ENCODE assay signal across 27 cellular contexts in genomic region chr2:143344780-143345179, GRCh38.
"Had no signal": no experiment of that assay in that cellular context is flagged by ENCODE, and none has a peak within 500 bp of the region (broad histone marks: within the 10 kb centered on the region; RNA-seq: fewer than 3 reads in every experiment).

No MANE protein-coding gene starts in this region.

- H3K36me3 ChIP-seq: brain microvascular endothelial cell, esophagus muscularis mucosa, pancreas, transverse colon had no signal

- ATAC-seq: activated CD4-positive, CD25-positive, alpha-beta regulatory T cell treated with anti-CD3 and anti-CD28 coated beads, Interleukin-2, amount 50 U/mL, for 24 hours; activated naive CD8-positive, alpha-beta T cell treated with anti-CD3 and anti-CD28 coated beads, Interleukin-2, amount 50 U/mL, for 24 hours; left ventricle myocardium superior; natural killer cell treated with Interleukin-12 subunit alpha and Interleukin-12 subunit beta and Interleukin-15 and Interleukin-18, amount 100 ng/mL, for 72 hours; pancreas; psoas muscle; right cardiac atrium; stimulated activated naive CD8-positive, alpha-beta T cell treated with anti-CD3 and anti-CD28 coated beads, Interleukin-15, amount 100 ng/mL, for 72 hours had no signal

- H3K27me3 Mint-ChIP-seq: activated CD4-positive, alpha-beta T cell treated with anti-CD3 and anti-CD28 coated beads, Interleukin-2, amount 10 ng/mL, durations not matched to agents 7 days and 5 days; activated naive CD8-positive, alpha-beta T cell treated with anti-CD3 and anti-CD28 coated beads, Interleukin-2, amount 50 U/mL, for 24 hours; natural killer cell treated with Interleukin-12 subunit alpha and Interleukin-12 subunit beta and Interleukin-15 and Interleukin-18, amount 100 ng/mL, for 72 hours; stimulated activated naive CD8-positive, alpha-beta T cell treated with anti-CD3 and anti-CD28 coated beads, Interleukin-15, amount 100 ng/mL, for 72 hours had no signal

- H3K27ac Mint-ChIP-seq: activated CD4-positive, alpha-beta T cell treated with anti-CD3 and anti-CD28 coated beads, Interleukin-2, amount 10 ng/mL, durations not matched to agents 7 days and 5 days; activated naive CD4-positive, alpha-beta T cell treated with anti-CD3 and anti-CD28 coated beads for 36 hours; activated naive CD8-positive, alpha-beta T cell treated with anti-CD3 and anti-CD28 coated beads, Interleukin-2, amount 50 U/mL, for 24 hours; natural killer cell treated with Interleukin-12 subunit alpha and Interleukin-12 subunit beta and Interleukin-15 and Interleukin-18, amount 100 ng/mL, for 72 hours; stimulated activated naive CD8-positive, alpha-beta T cell treated with anti-CD3 and anti-CD28 coated beads, Interleukin-15, amount 100 ng/mL, for 72 hours; T-helper 1 cell treated with Interleukin-12 subunit alpha and Interleukin-12 subunit beta and Interleukin-4 antibody, amounts not matched to agents 30 μg/mL and 1 μg/mL, for 36 hours had no signal

- H3K36me3 Mint-ChIP-seq: immature natural killer cell; natural killer cell treated with Interleukin-12 subunit alpha and Interleukin-12 subunit beta and Interleukin-15 and Interleukin-18, amount 100 ng/mL, for 72 hours had no signal

- H3K4me3 ChIP-seq: esophagus muscularis mucosa, hepatocyte, pancreas, psoas muscle, transverse colon had no signal

- H3K4me3 Mint-ChIP-seq: activated CD4-positive, alpha-beta T cell treated with anti-CD3 and anti-CD28 coated beads, Interleukin-2, amount 10 ng/mL, durations not matched to agents 7 days and 5 days; activated naive CD4-positive, alpha-beta T cell treated with anti-CD3 and anti-CD28 coated beads for 36 hours; activated naive CD8-positive, alpha-beta T cell treated with anti-CD3 and anti-CD28 coated beads, Interleukin-2, amount 50 U/mL, for 24 hours; natural killer cell treated with Interleukin-12 subunit alpha and Interleukin-12 subunit beta and Interleukin-15 and Interleukin-18, amount 100 ng/mL, for 72 hours; stimulated activated naive CD8-positive, alpha-beta T cell treated with anti-CD3 and anti-CD28 coated beads, Interleukin-15, amount 100 ng/mL, for 72 hours; T-helper 1 cell treated with Interleukin-12 subunit alpha and Interleukin-12 subunit beta and Interleukin-4 antibody, amounts not matched to agents 30 μg/mL and 1 μg/mL, for 36 hours had no signal

- H3K9me3 Mint-ChIP-seq: activated CD4-positive, alpha-beta T cell treated with anti-CD3 and anti-CD28 coated beads, Interleukin-2, amount 10 ng/mL, durations not matched to agents 7 days and 5 days; activated naive CD4-positive, alpha-beta T cell treated with anti-CD3 and anti-CD28 coated beads for 36 hours; activated naive CD8-positive, alpha-beta T cell treated with anti-CD3 and anti-CD28 coated beads, Interleukin-2, amount 50 U/mL, for 24 hours; immature natural killer cell; natural killer cell treated with Interleukin-12 subunit alpha and Interleukin-12 subunit beta and Interleukin-15 and Interleukin-18, amount 100 ng/mL, for 72 hours; stimulated activated naive CD8-positive, alpha-beta T cell treated with anti-CD3 and anti-CD28 coated beads, Interleukin-15, amount 100 ng/mL, for 72 hours; T-helper 1 cell treated with Interleukin-12 subunit alpha and Interleukin-12 subunit beta and Interleukin-4 antibody, amounts not matched to agents 30 μg/mL and 1 μg/mL, for 36 hours had no signal

- DNase-seq: activated CD4-positive, alpha-beta T cell treated with anti-CD3 and anti-CD28 coated beads, Interleukin-2, amount 10 ng/mL, durations not matched to agents 7 days and 5 days; activated CD8-positive, alpha-beta memory T cell treated with anti-CD3 and anti-CD28 coated beads for 24 hours; activated CD8-positive, alpha-beta memory T cell treated with anti-CD3 and anti-CD28 coated beads, Interleukin-2, amount 50 U/mL, for 4 hours; activated effector memory CD4-positive, alpha-beta T cell treated with Interleukin-2 at 50 U/mL for 16 hours; activated naive CD4-positive, alpha-beta T cell treated with anti-CD3 and anti-CD28 coated beads for 36 hours; activated naive CD8-positive, alpha-beta T cell treated with anti-CD3 and anti-CD28 coated beads, Interleukin-2, amount 50 U/mL, for 24 hours; activated T-cell treated with anti-CD3 and anti-CD28 coated beads, Interleukin-2, amount 50 U/mL, for 48 hours; anterior cingulate cortex; brain microvascular endothelial cell; caudate nucleus; effector memory CD4-positive, alpha-beta T cell; glutamatergic neuron; immature natural killer cell; left ventricle myocardium superior; midbrain; pancreas; psoas muscle; right cardiac atrium; stimulated activated CD4-positive, alpha-beta T cell treated with anti-CD3 and anti-CD28 coated beads, Interleukin-12 subunit alpha, Interleukin-12 subunit beta, amount 100 ng/mL, for 4 hours; stimulated activated CD4-positive, alpha-beta T cell treated with anti-CD3 and anti-CD28 coated beads, Interleukin-4, amount 100 ng/mL, for 4 hours; stimulated activated naive CD8-positive, alpha-beta T cell treated with anti-CD3 and anti-CD28 coated beads, Interleukin-15, amount 100 ng/mL, for 72 hours; transverse colon had no signal

- H3K9me3 ChIP-seq: esophagus muscularis mucosa, pancreas, psoas muscle, transverse colon had no signal

- H3K27me3 ChIP-seq: brain microvascular endothelial cell, esophagus muscularis mucosa, hepatocyte, pancreas, transverse colon had no signal

- H3K4me1 Mint-ChIP-seq: activated CD4-positive, alpha-beta T cell treated with anti-CD3 and anti-CD28 coated beads, Interleukin-2, amount 10 ng/mL, durations not matched to agents 7 days and 5 days had no signal

- H3K4me1 ChIP-seq: esophagus muscularis mucosa, pancreas, psoas muscle, transverse colon had no signal

- H3K27ac ChIP-seq: brain microvascular endothelial cell, esophagus muscularis mucosa, hepatocyte, pancreas, psoas muscle, transverse colon had no signal
